8 cellular contexts compared by ENCODE assay signal in genomic region chr9:86353591-86354047, GRCh38.
DNase-seq lines count a peak whose midpoint lies in the region; ATAC-seq lines count a peak whose summit lies in the region.

No MANE protein-coding gene starts in this region.

- peak; percentile 27 for ATAC-seq in activated naive CD8-positive, alpha-beta T cell treated with anti-CD3 and anti-CD28 coated beads, Interleukin-2, amount 50 U/mL, for 24 hours
- ATAC-seq in GM18498 (IDR thresholded peaks at IDR 0.05; ENCODE audit: unreplicated experiment), result no peak

- H3K4me3 Mint-ChIP-seq in activated naive CD8-positive, alpha-beta T cell treated with anti-CD3 and anti-CD28 coated beads, Interleukin-2, amount 50 U/mL, for 24 hours, result peak overlapping the region; percentile 98

- H3K9me3 ChIP-seq in iPS-18a (ENCODE audit: control insufficient read depth, low read depth, low read length), result no peaks in the 10 kb centered on the region

- H3K27ac Mint-ChIP-seq in activated naive CD8-positive, alpha-beta T cell treated with anti-CD3 and anti-CD28 coated beads, Interleukin-2, amount 50 U/mL, for 24 hours, result peak overlapping the region; percentile 90

- peaks cover 11% of the 10 kb centered on the region for H3K27me3 ChIP-seq in iPS-18a (ENCODE audit: control insufficient read depth, insufficient read depth, low read length)

- H3K36me3 ChIP-seq in iPS-18a (ENCODE audit: control insufficient read depth, low read depth, low read length), result peaks cover 6% of the 10 kb centered on the region

- no peaks in the 10 kb centered on the region for H3K27me3 Mint-ChIP-seq in activated naive CD8-positive, alpha-beta T cell treated with anti-CD3 and anti-CD28 coated beads, Interleukin-2, amount 50 U/mL, for 24 hours

- H3K27ac ChIP-seq in iPS-18a (ENCODE audit: low read length) (no peak overlapping the region), skin epidermis (peak overlapping the region; percentile 85 to 99 (median 98))

- DNase-seq in NCI-H1436 (lab: John Stamatoyannopoulos, UW) (peak; percentile 36), NCI-H1436 treated with DMSO at 0.1 percent for 48 hours (lab: John Stamatoyannopoulos, UW) (no peak), NCI-H2107 (lab: John Stamatoyannopoulos, UW) (peak; percentile 36), HCEC 1CT (no peak)
- peak; percentile 33 for DNase-seq in activated naive CD8-positive, alpha-beta T cell treated with anti-CD3 and anti-CD28 coated beads, Interleukin-2, amount 50 U/mL, for 24 hours

- peaks cover 11% of the 10 kb centered on the region for H3K4me1 ChIP-seq in iPS-18a (ENCODE audit: control insufficient read depth, low read depth, low read length)

- peaks cover 44% of the 10 kb centered on the region for H3K4me1 Mint-ChIP-seq in activated naive CD8-positive, alpha-beta T cell treated with anti-CD3 and anti-CD28 coated beads, Interleukin-2, amount 50 U/mL, for 24 hours

- peaks cover 21% of the 10 kb centered on the region for H3K36me3 Mint-ChIP-seq in activated naive CD8-positive, alpha-beta T cell treated with anti-CD3 and anti-CD28 coated beads, Interleukin-2, amount 50 U/mL, for 24 hours (ENCODE audit: low read depth)

- peaks cover 2% of the 10 kb centered on the region for H3K9me3 Mint-ChIP-seq in activated naive CD8-positive, alpha-beta T cell treated with anti-CD3 and anti-CD28 coated beads, Interleukin-2, amount 50 U/mL, for 24 hours

- H3K9ac ChIP-seq in iPS-18a (ENCODE audit: low read length), result peak overlapping the region; percentile 68

- H3K4me3 ChIP-seq in iPS-18a (ENCODE audit: low read length), result peak overlapping the region; percentile 86
- peak overlapping the region; percentile 66 to 96 (median 93) for H3K4me3 ChIP-seq in skin epidermis

Comparison
In these comparisons a context has a peak if more than half of its experiments do, and no peak if none do; other contexts are left out.
1. DNase-seq: peak in NCI-H1436 (single experiment), NCI-H2107 (single experiment) and activated naive CD8-positive, alpha-beta T cell treated with anti-CD3 and anti-CD28 coated beads, Interleukin-2, amount 50 U/mL, for 24 hours (single experiment); none in NCI-H1436 treated with DMSO at 0.1 percent for 48 hours (single experiment) and HCEC 1CT (single experiment).